8 cellular contexts compared by ENCODE assay signal in genomic region chr4:82780398-82781231, GRCh38. TPM values are rescaled to one million over a fixed set of nuclear protein-coding genes. Genes with fewer than 3 reads are reported as not detected.
A peak's percentile ranks its signal among the peaks of the same experiment; 100 is the strongest.
DNase-seq lines count a peak whose midpoint lies in the region; ATAC-seq and TF ChIP-seq lines count a peak whose summit lies in the region.

No MANE protein-coding gene starts in this region.

- peak; percentile 69 for ATAC-seq in HG03342 (IDR thresholded peaks at IDR 0.05; ENCODE audit: unreplicated experiment)
- ATAC-seq in HG02588 (IDR thresholded peaks at IDR 0.05; ENCODE audit: unreplicated experiment) = no peak
- no peak for ATAC-seq in HG03469 (IDR thresholded peaks at IDR 0.05; ENCODE audit: unreplicated experiment)

- H3K4me3 ChIP-seq in epithelial cell of esophagus (ENCODE audit: low read length) = no peak overlapping the region

- no peak for TF ChIP-seq CTCF in epithelial cell of esophagus (IDR thresholded peaks at IDR 0.05; ENCODE audit: insufficient read depth, low read depth, low read length, missing control alignments)

- DNase-seq in ELR (ENCODE audit: low read depth) (peak; percentile 39), NCI-H82 (lab: John Stamatoyannopoulos, UW) (peak; percentile 82), epithelial cell of esophagus (ENCODE audit: low read depth) (peak; percentile 37), renal cortical epithelial cell (ENCODE audit: low read depth) (peak; percentile 68), OCI-M2 (lab: John Stamatoyannopoulos, UW; ENCODE audit: unreplicated experiment) (no peak)

RNA-seq across cellular contexts. Expression of gene SCD5, which starts 18.0 kb away (rescaled TPM):
- 57.4 and 84.9 TPM in 2 replicates for total RNA-seq in renal cortical epithelial cell
